Comparison of ENCODE assay signal across 15 cellular contexts in the genomic region with DNA sequence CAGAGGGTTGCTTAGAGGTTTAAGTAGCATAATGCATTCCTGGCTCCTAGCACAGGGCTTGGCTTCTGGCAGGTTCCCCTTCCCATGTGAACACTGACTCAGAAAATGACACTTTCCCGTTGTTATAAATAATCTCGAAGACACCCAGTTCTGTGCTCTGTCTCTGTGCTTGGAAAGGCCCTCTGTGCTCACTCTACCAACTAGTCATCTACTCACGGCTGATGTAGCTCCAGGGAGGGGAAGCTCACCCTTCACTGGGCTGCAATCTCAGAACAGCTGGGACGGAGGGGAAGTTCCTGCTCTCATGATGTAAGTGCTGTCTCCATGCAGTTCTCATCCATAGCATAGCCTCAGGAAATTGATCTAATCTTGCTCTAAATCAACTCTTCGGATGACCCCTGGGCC.
DNase-seq lines count a peak whose midpoint lies in the region; ATAC-seq and TF ChIP-seq lines count a peak whose summit lies in the region.
"Had no signal": no experiment of that assay in that cellular context is flagged by ENCODE, and none has a peak within 500 bp of the region (broad histone marks: within the 10 kb centered on the region; RNA-seq: fewer than 3 reads in every experiment).

No MANE protein-coding gene starts in this region.

- no peak overlapping the region for H2BK120ac ChIP-seq in neuronal stem cell (ENCODE audit: low read depth, low read length)

- no peak for TF ChIP-seq POLR2A in sigmoid colon (IDR thresholded peaks at IDR 0.05)

- no peaks in the 10 kb centered on the region for H3K36me3 ChIP-seq in RWPE2 (ENCODE audit: low read depth)
- H3K36me3 ChIP-seq in heart right ventricle, result no peaks in the 10 kb centered on the region
- H3K36me3 ChIP-seq in sigmoid colon, result no peaks in the 10 kb centered on the region
- no peaks in the 10 kb centered on the region for H3K36me3 ChIP-seq in neuronal stem cell (replicated peaks in 1 of 2; ENCODE audit: control insufficient read depth in 2 of 2, insufficient read depth in 2 of 2, low read length in 2 of 2)
- H3K36me3 ChIP-seq: BLaER1, HAP-1 had no signal

- no peak overlapping the region for H4K91ac ChIP-seq in neuronal stem cell (ENCODE audit: low read depth, low read length, poor library complexity)

- H3K27me3 ChIP-seq in RWPE2 (ENCODE audit: insufficient read depth, poor library complexity, severe bottlenecking) (no peaks in the 10 kb centered on the region), heart right ventricle (peaks cover 0 to 5% (median 0%) of the 10 kb centered on the region in 7 donors), sigmoid colon (no peaks in the 10 kb centered on the region), neuronal stem cell (ENCODE audit: control insufficient read depth in 3 of 3, insufficient read depth in 3 of 3, low read depth in 1 of 3, low read length in 3 of 3) (peaks cover 0 to 2% (median 0%) of the 10 kb centered on the region in 3 experiments)
- H3K27me3 ChIP-seq: BLaER1 had no signal

- H2AK5ac ChIP-seq in neuronal stem cell (ENCODE audit: low read depth, low read length), result no peak overlapping the region

- no peak overlapping the region for H2BK12ac ChIP-seq in neuronal stem cell (ENCODE audit: low read length)

- H3K9me3 ChIP-seq in RWPE2 (ENCODE audit: severe bottlenecking) (no peaks in the 10 kb centered on the region), heart right ventricle (peaks cover 0 to 13% (median 4%) of the 10 kb centered on the region in 11 donors), sigmoid colon (peaks cover 0 to 5% (median 2%) of the 10 kb centered on the region in 4 donors), neuronal stem cell (replicated peaks in 1 of 2; ENCODE audit: control insufficient read depth in 2 of 2, insufficient read depth in 1 of 2, low read depth in 1 of 2, low read length in 2 of 2) (no peaks in the 10 kb centered on the region)
- H3K9me3 ChIP-seq: HAP-1 had no signal

- no peak overlapping the region for H2AFZ ChIP-seq in neuronal stem cell (ENCODE audit: low read length)
- H2AFZ ChIP-seq: parathyroid adenoma had no signal

- H2BK15ac ChIP-seq in neuronal stem cell (ENCODE audit: low read length), result no peak overlapping the region

- H3K79me1 ChIP-seq in neuronal stem cell (ENCODE audit: low read depth, low read length), result no peaks in the 10 kb centered on the region

- TF ChIP-seq CTCF in RWPE2 (IDR thresholded peaks at IDR 0.05; ENCODE audit: poor library complexity, severe bottlenecking), result no peak
- TF ChIP-seq CTCF in heart right ventricle (IDR thresholded peaks at IDR 0.05), result no peak
- no peak for TF ChIP-seq CTCF in sigmoid colon (IDR thresholded peaks at IDR 0.05)

- H3K9ac ChIP-seq in neuronal stem cell (ENCODE audit: low read depth, low read length, poor library complexity), result no peak overlapping the region
- H3K9ac ChIP-seq: BLaER1, parathyroid adenoma had no signal

- 31 to 38% methylated on average over 5 of the region's 5 CpGs for WGBS in heart right ventricle, 2 donors
- 46 to 49% methylated on average over 5 of the region's 5 CpGs for WGBS in sigmoid colon, 2 donors
- WGBS in neuronal stem cell (ENCODE audit: extremely low coverage in 2 of 2, insufficient read length in 2 of 2, insufficient replicate concordance in 1 of 2), 2 donors, result no CpG with 5 or more reads among the region's 5 CpGs

- TF ChIP-seq EP300 in sigmoid colon (IDR thresholded peaks at IDR 0.05), result no peak

- no peak overlapping the region for H3K14ac ChIP-seq in neuronal stem cell (ENCODE audit: low read length)

- DNase-seq in GM04504 (ENCODE audit: low read depth) (peak; percentile 10), RWPE2 (ENCODE audit: low spot score) (no peak), heart right ventricle (no peak), sigmoid colon (peak; percentile 74), T-helper 2 cell (no peak), NCI-H2196 (lab: John Stamatoyannopoulos, UW; ENCODE audit: unreplicated experiment) (no peak), neuronal stem cell (ENCODE audit: low spot score) (no peak)
- DNase-seq: activated naive CD4-positive, alpha-beta T cell treated with anti-CD3 and anti-CD28 coated beads, Interleukin-2, amount 50 U/mL, for 16 hours; DMS79 had no signal

- H3K4ac ChIP-seq in neuronal stem cell (ENCODE audit: low read length), result no peak overlapping the region

- peak; percentile 61 for ATAC-seq in RWPE2 (ENCODE audit: low read depth)
- ATAC-seq in heart right ventricle, result peak in 7 of 8 donors; percentile 39 to 77 (median 68)
- no peak for ATAC-seq in HG02678 (IDR thresholded peaks at IDR 0.05; ENCODE audit: unreplicated experiment)
- ATAC-seq: SK-N-SH treated with all-trans-retinoic acid at 6 μM for 48 hours, WTC11 had no signal

- H3K4me2 ChIP-seq in neuronal stem cell (ENCODE audit: insufficient read depth, low read length, poor library complexity, severe bottlenecking), result no peak overlapping the region
- H3K4me2 ChIP-seq: BLaER1 had no signal

- H3K23ac ChIP-seq in neuronal stem cell (ENCODE audit: low read depth, low read length, poor library complexity), result no peak overlapping the region

- no peak overlapping the region for H3K4me3 ChIP-seq in RWPE2 (ENCODE audit: severe bottlenecking)
- no peak overlapping the region for H3K4me3 ChIP-seq in heart right ventricle
- no peak overlapping the region for H3K4me3 ChIP-seq in sigmoid colon
- H3K4me3 ChIP-seq in neuronal stem cell (ENCODE audit: low read length in 2 of 2), result no peak overlapping the region
- H3K4me3 ChIP-seq: BLaER1, HAP-1 had no signal

- no peak overlapping the region for H3K18ac ChIP-seq in neuronal stem cell (ENCODE audit: low read length)

- no peak overlapping the region for H3K27ac ChIP-seq in RWPE2 (ENCODE audit: poor library complexity, severe bottlenecking)
- H3K27ac ChIP-seq in heart right ventricle, result no peak overlapping the region
- H3K27ac ChIP-seq in sigmoid colon, result peak overlapping the region in 1 of 4 donors; percentile 52
- H3K27ac ChIP-seq in neuronal stem cell (replicated peaks; ENCODE audit: low read length), result no peak overlapping the region
- H3K27ac ChIP-seq: BLaER1, parathyroid adenoma had no signal

- H4K8ac ChIP-seq in neuronal stem cell (ENCODE audit: low read depth, low read length), result no peak overlapping the region

- no peak overlapping the region for H2BK5ac ChIP-seq in neuronal stem cell (ENCODE audit: low read length)

- intact Hi-C loops in heart right ventricle (cut with DNase I), result loop anchor here in 7 of 10 donors (5.0 to 10.0 kb wide), 4 partner anchors 121 to 469 kb away; no protein-coding TSS in a partner anchor
- intact Hi-C loops in sigmoid colon (cut with DNase I), result no loop called here

- H3K4me1 ChIP-seq in RWPE2 (ENCODE audit: insufficient read depth, poor library complexity, severe bottlenecking) (no peaks in the 10 kb centered on the region), heart right ventricle (no peaks in the 10 kb centered on the region), sigmoid colon (peaks cover 0 to 7% (median 0%) of the 10 kb centered on the region in 4 donors), neuronal stem cell (ENCODE audit: control insufficient read depth in 2 of 2, insufficient read depth in 1 of 2, low read depth in 1 of 2, low read length in 2 of 2) (no peaks in the 10 kb centered on the region)
- H3K4me1 ChIP-seq: BLaER1, HAP-1 had no signal

Comparison
In these comparisons a context has a peak if more than half of its experiments do, and no peak if none do; other contexts are left out.
1. DNase-seq: peak in GM04504 (single experiment) and sigmoid colon (single experiment); none in RWPE2 (single experiment), heart right ventricle (0 of 2), T-helper 2 cell (0 of 5), NCI-H2196 (single experiment) and neuronal stem cell (single experiment).